9 cellular contexts compared by ENCODE assay signal in genomic region chr12:100733817-100734593, GRCh38.
DNase-seq lines count a peak whose midpoint lies in the region; ATAC-seq and TF ChIP-seq lines count a peak whose summit lies in the region.
"Had no signal": no experiment of that assay in that cellular context is flagged by ENCODE, and none has a peak within 500 bp of the region (broad histone marks: within the 10 kb centered on the region; RNA-seq: fewer than 3 reads in every experiment).

No MANE protein-coding gene starts in this region.

- no peak overlapping the region for H3K27ac ChIP-seq in neural progenitor cell
- H3K27ac ChIP-seq: BLaER1 had no signal

- no peaks in the 10 kb centered on the region for H3K4me1 ChIP-seq in neural progenitor cell
- H3K4me1 ChIP-seq: BLaER1 had no signal

- H3K27me3 Mint-ChIP-seq in chondrocyte (ENCODE audit: low read depth), result peaks cover 20% of the 10 kb centered on the region
- peaks cover 4% of the 10 kb centered on the region for H3K27me3 Mint-ChIP-seq in neural progenitor cell (ENCODE audit: insufficient read depth, low read depth)

- peak; percentile 84 for TF ChIP-seq CTCF in chondrocyte (IDR thresholded peaks at IDR 0.05)
- TF ChIP-seq CTCF in neural progenitor cell (IDR thresholded peaks at IDR 0.05), result peak; percentile 69

- H3K4me1 Mint-ChIP-seq in chondrocyte (ENCODE audit: low read depth), result no peaks in the 10 kb centered on the region
- H3K4me1 Mint-ChIP-seq in neural progenitor cell, result no peaks in the 10 kb centered on the region

- DNase-seq in NCI-H1092 treated with DMSO at 0.1 percent for 48 hours (lab: John Stamatoyannopoulos, UW) (peak; percentile 21), NCI-H1092 (lab: John Stamatoyannopoulos, UW) (no peak), NCI-H2227 (lab: John Stamatoyannopoulos, UW; ENCODE audit: unreplicated experiment) (peak; percentile 54), chondrocyte (ENCODE audit: low spot score) (no peak), neural progenitor cell (ENCODE audit: low spot score) (peak; percentile 55), T-helper 9 cell (no peak), epidermal melanocyte (ENCODE audit: insufficient read length, low spot score) (no peak)

- H3K27me3 ChIP-seq in neural progenitor cell, result no peaks in the 10 kb centered on the region
- H3K27me3 ChIP-seq: BLaER1 had no signal

- peak; percentile 93 for ATAC-seq in HG02852 (IDR thresholded peaks at IDR 0.05; ENCODE audit: unreplicated experiment)

- H3K9me3 ChIP-seq in neural progenitor cell (ENCODE audit: low read depth), result no peaks in the 10 kb centered on the region
- H3K9me3 ChIP-seq: BLaER1 had no signal

- no peak overlapping the region for H3K4me2 ChIP-seq in neural progenitor cell
- H3K4me2 ChIP-seq: BLaER1 had no signal

- no peaks in the 10 kb centered on the region for H3K79me2 ChIP-seq in neural progenitor cell (ENCODE audit: low read depth)

- H3K27ac Mint-ChIP-seq in chondrocyte (ENCODE audit: unreplicated experiment) (no peak overlapping the region), neural progenitor cell (no peak overlapping the region)

- H3F3A ChIP-seq in neural progenitor cell (ENCODE audit: low read depth), result no peaks in the 10 kb centered on the region

- no peak overlapping the region for H3K4me3 ChIP-seq in neural progenitor cell
- H3K4me3 ChIP-seq: BLaER1 had no signal

- no peak overlapping the region for H2AFZ ChIP-seq in neural progenitor cell (replicated peaks)

- H4K20me1 ChIP-seq in neural progenitor cell (ENCODE audit: low read depth), result no peaks in the 10 kb centered on the region
- H4K20me1 ChIP-seq: BLaER1 had no signal

- no peaks in the 10 kb centered on the region for H3K36me3 Mint-ChIP-seq in chondrocyte (ENCODE audit: low read depth)
- H3K36me3 Mint-ChIP-seq in neural progenitor cell, result no peaks in the 10 kb centered on the region

- H3K9me3 Mint-ChIP-seq in chondrocyte (ENCODE audit: low read depth) (no peaks in the 10 kb centered on the region), neural progenitor cell (no peaks in the 10 kb centered on the region)

- H3K4me3 Mint-ChIP-seq in chondrocyte (ENCODE audit: unreplicated experiment), result no peak overlapping the region
- no peak overlapping the region for H3K4me3 Mint-ChIP-seq in neural progenitor cell

- no peak overlapping the region for H3K9ac ChIP-seq in neural progenitor cell
- H3K9ac ChIP-seq: BLaER1 had no signal

- no peaks in the 10 kb centered on the region for H3K36me3 ChIP-seq in neural progenitor cell
- H3K36me3 ChIP-seq: BLaER1 had no signal

Comparison
In these comparisons a context has a peak if more than half of its experiments do, and no peak if none do; other contexts are left out.
1. DNase-seq: peak in NCI-H1092 treated with DMSO at 0.1 percent for 48 hours (single experiment), NCI-H2227 (single experiment) and neural progenitor cell (single experiment); none in NCI-H1092 (single experiment), chondrocyte (single experiment), T-helper 9 cell (single experiment) and epidermal melanocyte (single experiment).